ENCODE assay signal across 9 cellular contexts in the genomic region with DNA sequence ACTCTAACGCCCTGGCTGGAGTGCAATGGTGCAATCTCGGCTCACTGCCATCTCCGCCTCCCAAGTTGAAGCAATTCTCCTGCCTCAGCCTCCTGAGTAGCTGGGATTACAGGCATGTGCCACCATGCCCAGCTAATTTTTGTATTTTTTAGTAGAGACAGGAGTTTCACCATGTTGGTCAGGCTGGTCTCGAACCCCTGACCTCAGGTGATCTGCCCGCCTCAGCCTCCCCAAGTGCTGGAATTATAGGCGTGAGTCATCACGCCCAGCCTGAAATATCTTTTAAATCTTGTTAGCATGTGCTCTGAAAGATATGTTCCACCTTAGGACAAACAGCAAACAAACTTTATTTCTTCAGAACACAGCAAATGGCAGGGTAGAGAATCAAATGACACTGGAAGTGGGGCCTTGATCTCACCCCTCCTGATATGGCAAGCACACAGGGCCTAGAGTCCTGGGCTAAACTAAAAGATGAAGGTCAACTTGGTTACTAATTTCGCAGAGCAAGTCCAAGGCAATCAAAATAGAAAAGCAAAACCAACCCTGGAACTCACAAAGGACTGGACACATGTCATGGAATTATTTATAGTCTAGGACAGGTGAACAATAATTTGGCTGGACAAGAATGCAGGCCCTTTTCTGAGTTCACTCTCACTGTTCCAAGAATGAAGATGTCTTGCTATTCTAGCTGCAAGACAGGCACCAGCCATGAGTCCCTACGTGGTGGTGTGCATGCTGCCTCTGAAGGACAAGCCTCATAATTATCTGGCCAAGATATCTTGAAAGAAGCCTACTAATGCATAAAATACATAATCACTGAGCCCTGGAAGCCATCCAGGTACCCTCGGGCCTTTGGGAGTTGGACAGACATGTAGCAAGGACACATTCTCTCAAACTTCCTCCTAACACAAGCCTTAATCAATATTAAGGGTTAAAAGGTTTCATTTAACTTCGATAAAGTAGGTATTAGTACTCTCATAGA. TPM values are rescaled to one million over a fixed set of nuclear protein-coding genes. Genes with fewer than 3 reads are reported as not detected.
DNase-seq lines count a peak whose midpoint lies in the region; ATAC-seq, FAIRE-seq and TF ChIP-seq lines count a peak whose summit lies in the region.
"Had no signal": no experiment of that assay in that cellular context is flagged by ENCODE, and none has a peak within 500 bp of the region (broad histone marks: within the 10 kb centered on the region; RNA-seq: fewer than 3 reads in every experiment).

No MANE protein-coding gene starts in this region.

- H3K4me3 ChIP-seq in astrocyte (ENCODE audit: insufficient read depth, low read depth, low read length) (no peak overlapping the region), lower lobe of right lung (no peak overlapping the region), uterus (no peak overlapping the region)
- H3K4me3 ChIP-seq: mucosa of descending colon had no signal

- H3K27me3 ChIP-seq in astrocyte (ENCODE audit: insufficient read depth, low read length) (no peaks in the 10 kb centered on the region), lower lobe of right lung (ENCODE audit: low read depth) (no peaks in the 10 kb centered on the region), uterus (no peaks in the 10 kb centered on the region)

- H3K9me3 ChIP-seq in astrocyte (ENCODE audit: insufficient read depth, low read depth, low read length) (no peaks in the 10 kb centered on the region), lower lobe of right lung (no peaks in the 10 kb centered on the region), uterus (no peaks in the 10 kb centered on the region)
- H3K9me3 ChIP-seq: mucosa of descending colon had no signal

- CTCF ChIA-PET in GM10248 (lab: Yijun Ruan, JAX): interaction anchor here (0.9 to 2.5 kb wide), 7 partner anchors 9 to 168 kb away, joined by 3 to 16 read pairs (median 4); no protein-coding TSS in a partner anchor

- DNase-seq in activated naive CD4-positive, alpha-beta T cell treated with anti-CD3 and anti-CD28 coated beads, Interleukin-2, amount 50 U/mL, for 72 hours (ENCODE audit: low spot score in 2 of 2): no peak
- no peak for DNase-seq in activated naive CD4-positive, alpha-beta T cell (lab: John Stamatoyannopoulos, UW)
- no peak for DNase-seq in astrocyte (ENCODE audit: low read depth)
- DNase-seq in lower lobe of right lung: no peak
- no peak for DNase-seq in uterus
- no peak for DNase-seq in NCI-H2107 treated with DMSO at 0.1 percent for 48 hours (lab: John Stamatoyannopoulos, UW; ENCODE audit: unreplicated experiment)
- no peak for DNase-seq in GM10248 (ENCODE audit: extremely low spot score)

- peaks cover 0 to 6% of the 10 kb centered on the region in 2 donors for H3K36me3 Mint-ChIP-seq in activated naive CD4-positive, alpha-beta T cell treated with anti-CD3 and anti-CD28 coated beads, Interleukin-2, amount 50 U/mL, for 72 hours
- H3K36me3 Mint-ChIP-seq in astrocyte (ENCODE audit: low read depth, unreplicated experiment): peaks cover 7% of the 10 kb centered on the region

- no peaks in the 10 kb centered on the region for H3K27me3 Mint-ChIP-seq in astrocyte (ENCODE audit: low read depth, unreplicated experiment)

- H3K4me3 Mint-ChIP-seq in astrocyte (ENCODE audit: unreplicated experiment): peak overlapping the region; percentile 47

- peak overlapping the region; percentile 81 to 93 for H3K27ac Mint-ChIP-seq in activated naive CD4-positive, alpha-beta T cell treated with anti-CD3 and anti-CD28 coated beads, Interleukin-2, amount 50 U/mL, for 72 hours
- H3K27ac Mint-ChIP-seq in astrocyte (ENCODE audit: unreplicated experiment): peak overlapping the region; percentile 91

- H3K4me2 ChIP-seq in astrocyte (ENCODE audit: low read length): peak overlapping the region; percentile 26

- no peak overlapping the region for H3K9ac ChIP-seq in astrocyte (ENCODE audit: low read length)

- H4K20me1 ChIP-seq in astrocyte (ENCODE audit: insufficient read depth, low read length): peaks cover 58% of the 10 kb centered on the region

- TF ChIP-seq CTCF in astrocyte (IDR thresholded peaks at IDR 0.05; ENCODE audit: insufficient read depth, low read depth, low read length) (no peak), lower lobe of right lung (IDR thresholded peaks at IDR 0.05) (no peak), uterus (IDR thresholded peaks at IDR 0.05) (no peak), GM10248 (IDR thresholded peaks at IDR 0.05; ENCODE audit: control extremely low read depth, extremely low read depth, low read depth, missing control alignments) (no peak)

- peaks cover 40% of the 10 kb centered on the region for H3K4me1 ChIP-seq in astrocyte (ENCODE audit: insufficient read depth, low read length)
- H3K4me1 ChIP-seq in lower lobe of right lung: peaks cover 87% of the 10 kb centered on the region
- peaks cover 0 to 13% of the 10 kb centered on the region in 2 donors for H3K4me1 ChIP-seq in uterus

- peaks cover 96% of the 10 kb centered on the region for H3K79me2 ChIP-seq in astrocyte (ENCODE audit: insufficient read depth, low read length)

- H2AFZ ChIP-seq in astrocyte (ENCODE audit: low read depth, low read length): no peak overlapping the region

- no peak for TF ChIP-seq POLR2A in uterus (IDR thresholded peaks at IDR 0.05)

- H3K27ac ChIP-seq in astrocyte (ENCODE audit: low read depth, low read length) (no peak overlapping the region), lower lobe of right lung (peak overlapping the region; percentile 68), uterus (peak overlapping the region; percentile 15 to 31)

- H3K36me3 ChIP-seq in astrocyte (ENCODE audit: insufficient read depth, low read length) (no peaks in the 10 kb centered on the region), lower lobe of right lung (no peaks in the 10 kb centered on the region), uterus (no peaks in the 10 kb centered on the region)

- POLR2A ChIA-PET in GM10248 (lab: Yijun Ruan, JAX): no interaction called here

- no peak for FAIRE-seq in astrocyte (lab: Jason Lieb, UNC)

- H3K9me3 Mint-ChIP-seq in activated naive CD4-positive, alpha-beta T cell treated with anti-CD3 and anti-CD28 coated beads, Interleukin-2, amount 50 U/mL, for 72 hours: no peaks in the 10 kb centered on the region
- no peaks in the 10 kb centered on the region for H3K9me3 Mint-ChIP-seq in astrocyte (ENCODE audit: unreplicated experiment)

- H3K4me1 Mint-ChIP-seq in astrocyte (ENCODE audit: low read depth, unreplicated experiment): peaks cover 66% of the 10 kb centered on the region

- intact Hi-C loops in lower lobe of right lung (cut with DNase I) (no loop called here), uterus (cut with DNase I; ENCODE audit: low total_unique reads) (no loop called here)

- ATAC-seq in activated naive CD4-positive, alpha-beta T cell treated with anti-CD3 and anti-CD28 coated beads, Interleukin-2, amount 50 U/mL, for 72 hours: no peak
- ATAC-seq in lower lobe of right lung (no peak), HG02623 (IDR thresholded peaks at IDR 0.05; ENCODE audit: unreplicated experiment) (no peak)

RNA-seq across cellular contexts. Expression of a gene that starts 35.6 kb away (rescaled TPM):
- 10 to 100 TPM in 1 of 2 donors, 1 to 10 TPM in 1; 9.4 to 19.0 TPM for total RNA-seq in activated naive CD4-positive, alpha-beta T cell treated with anti-CD3 and anti-CD28 coated beads, Interleukin-2, amount 50 U/mL, for 72 hours
- total RNA-seq in astrocyte: 39.1 and 41.9 TPM in 2 replicates
- total RNA-seq in lower lobe of right lung: 39.5 TPM
- 10 to 100 TPM; 13.5 to 59.0 (median 25.0) TPM for total RNA-seq in uterus
